ENCODE assay signal across 8 cellular contexts in the genomic region with DNA sequence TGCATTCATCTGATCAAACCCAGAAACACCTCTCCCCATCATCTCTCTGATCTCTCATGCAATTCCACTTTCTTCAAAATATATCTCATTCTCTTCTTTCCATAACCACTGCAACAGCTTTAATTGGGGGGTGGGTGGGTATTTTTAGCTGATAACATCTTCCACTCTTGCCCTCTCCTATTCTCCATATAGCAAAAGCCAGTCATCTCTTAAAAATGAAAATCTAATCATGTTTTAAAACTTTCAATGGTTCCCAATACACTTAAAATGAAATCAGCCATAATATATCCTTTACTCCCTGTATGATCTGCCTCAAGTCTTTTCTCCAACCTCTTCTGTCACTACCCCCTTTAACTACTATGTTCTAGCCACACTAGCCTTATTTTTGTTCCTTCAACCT. TPM values are rescaled to one million over a fixed set of nuclear protein-coding genes. Genes with fewer than 3 reads are reported as not detected.
DNase-seq lines count a peak whose midpoint lies in the region; ATAC-seq and TF ChIP-seq lines count a peak whose summit lies in the region.
"Had no signal": no experiment of that assay in that cellular context is flagged by ENCODE, and none has a peak within 500 bp of the region (broad histone marks: within the 10 kb centered on the region; RNA-seq: fewer than 3 reads in every experiment).

No MANE protein-coding gene starts in this region.

- POLR2A ChIA-PET in activated CD4-positive, alpha-beta memory T cell treated with anti-CD3 and anti-CD28 coated beads, Interleukin-2, amount 10 ng/mL, durations not matched to agents 7 days and 5 days (lab: Charles Lee): interaction anchor here (0.7 to 5.6 kb wide), 7 partner anchors 9 to 292 kb away, joined by 4 to 77 read pairs (median 28); partner anchors contain the start of genes ABI1, ACBD5 and ANKRD26

- H3K4me1 ChIP-seq in iPS-15b (ENCODE audit: control insufficient read depth, insufficient read depth, low read length): peaks cover 13% of the 10 kb centered on the region

- H3K27ac Mint-ChIP-seq in activated CD4-positive, alpha-beta memory T cell treated with anti-CD3 and anti-CD28 coated beads, Interleukin-2, amount 10 ng/mL, durations not matched to agents 7 days and 5 days: peak overlapping the region; percentile 100
- peak overlapping the region; percentile 100 for H3K27ac Mint-ChIP-seq in stimulated activated effector memory CD8-positive, alpha-beta T cell treated with anti-CD3 and anti-CD28 coated beads, Interleukin-12 subunit alpha, Interleukin-12 subunit beta, amount 100 ng/mL, for 72 hours

- TF ChIP-seq CTCF in HL-60 (IDR thresholded peaks at IDR 0.05; ENCODE audit: insufficient read depth, low read length): no peak

- no peaks in the 10 kb centered on the region for H3K9me3 Mint-ChIP-seq in activated CD4-positive, alpha-beta memory T cell treated with anti-CD3 and anti-CD28 coated beads, Interleukin-2, amount 10 ng/mL, durations not matched to agents 7 days and 5 days
- no peaks in the 10 kb centered on the region for H3K9me3 Mint-ChIP-seq in stimulated activated effector memory CD8-positive, alpha-beta T cell treated with anti-CD3 and anti-CD28 coated beads, Interleukin-12 subunit alpha, Interleukin-12 subunit beta, amount 100 ng/mL, for 72 hours

- CTCF ChIA-PET in activated CD4-positive, alpha-beta memory T cell treated with anti-CD3 and anti-CD28 coated beads, Interleukin-2, amount 10 ng/mL, durations not matched to agents 7 days and 5 days (lab: Charles Lee): no interaction called here

- H3K36me3 ChIP-seq in iPS-15b (ENCODE audit: control insufficient read depth, insufficient read depth, low read length): peaks cover 2% of the 10 kb centered on the region

- no peaks in the 10 kb centered on the region for H3K9me3 ChIP-seq in iPS-15b (ENCODE audit: control insufficient read depth, insufficient read depth, low read length)

- peak overlapping the region; percentile 97 for H3K27ac ChIP-seq in HL-60 (replicated peaks)

- no peak for ATAC-seq in stimulated activated effector memory CD8-positive, alpha-beta T cell treated with anti-CD3 and anti-CD28 coated beads, Interleukin-12 subunit alpha, Interleukin-12 subunit beta, amount 100 ng/mL, for 72 hours
- ATAC-seq in GM21717 (IDR thresholded peaks at IDR 0.05; ENCODE audit: unreplicated experiment) (no peak), GM21526 (IDR thresholded peaks at IDR 0.05; ENCODE audit: low FRiP score, unreplicated experiment) (no peak)

- no peaks in the 10 kb centered on the region for H3K27me3 Mint-ChIP-seq in activated CD4-positive, alpha-beta memory T cell treated with anti-CD3 and anti-CD28 coated beads, Interleukin-2, amount 10 ng/mL, durations not matched to agents 7 days and 5 days

- DNase-seq in HL-60 (ENCODE audit: low read depth in 1 of 2, low spot score in 1 of 2): no peak
- DNase-seq in activated CD4-positive, alpha-beta memory T cell treated with anti-CD3 and anti-CD28 coated beads, Interleukin-2, amount 10 ng/mL, durations not matched to agents 7 days and 5 days: no peak
- no peak for DNase-seq in stimulated activated effector memory CD8-positive, alpha-beta T cell treated with anti-CD3 and anti-CD28 coated beads, Interleukin-12 subunit alpha, Interleukin-12 subunit beta, amount 100 ng/mL, for 72 hours (ENCODE audit: low spot score in 2 of 2)
- no peak for DNase-seq in effector CD4-positive, alpha-beta T cell
- DNase-seq: NCI-H1930 had no signal

- H3K36me3 Mint-ChIP-seq in activated CD4-positive, alpha-beta memory T cell treated with anti-CD3 and anti-CD28 coated beads, Interleukin-2, amount 10 ng/mL, durations not matched to agents 7 days and 5 days (ENCODE audit: low read depth): peaks cover 68% of the 10 kb centered on the region
- H3K36me3 Mint-ChIP-seq in stimulated activated effector memory CD8-positive, alpha-beta T cell treated with anti-CD3 and anti-CD28 coated beads, Interleukin-12 subunit alpha, Interleukin-12 subunit beta, amount 100 ng/mL, for 72 hours: peaks cover 98% of the 10 kb centered on the region

- H3K27me3 ChIP-seq in HL-60 (ENCODE audit: insufficient read depth, poor library complexity, severe bottlenecking): no peaks in the 10 kb centered on the region
- H3K27me3 ChIP-seq in iPS-15b (ENCODE audit: control insufficient read depth, insufficient read depth, low read length): no peaks in the 10 kb centered on the region

- no peak overlapping the region for H3K9ac ChIP-seq in iPS-15b (ENCODE audit: low read depth, low read length)

- peak overlapping the region; percentile 92 for H3K4me3 Mint-ChIP-seq in activated CD4-positive, alpha-beta memory T cell treated with anti-CD3 and anti-CD28 coated beads, Interleukin-2, amount 10 ng/mL, durations not matched to agents 7 days and 5 days
- peak overlapping the region; percentile 95 for H3K4me3 Mint-ChIP-seq in stimulated activated effector memory CD8-positive, alpha-beta T cell treated with anti-CD3 and anti-CD28 coated beads, Interleukin-12 subunit alpha, Interleukin-12 subunit beta, amount 100 ng/mL, for 72 hours

- peak overlapping the region; percentile 53 for H3K4me3 ChIP-seq in HL-60 (replicated peaks; ENCODE audit: insufficient read depth, low read length)
- peak overlapping the region; percentile 97 for H3K4me3 ChIP-seq in iPS-15b (ENCODE audit: low read depth, low read length)

- peaks cover 52% of the 10 kb centered on the region for H3K4me1 Mint-ChIP-seq in activated CD4-positive, alpha-beta memory T cell treated with anti-CD3 and anti-CD28 coated beads, Interleukin-2, amount 10 ng/mL, durations not matched to agents 7 days and 5 days
- H3K4me1 Mint-ChIP-seq in stimulated activated effector memory CD8-positive, alpha-beta T cell treated with anti-CD3 and anti-CD28 coated beads, Interleukin-12 subunit alpha, Interleukin-12 subunit beta, amount 100 ng/mL, for 72 hours: peaks cover 53% of the 10 kb centered on the region

RNA-seq across cellular contexts. Expression of gene YME1L1, which starts 1.5 kb away (rescaled TPM):
- total RNA-seq in activated CD4-positive, alpha-beta memory T cell treated with anti-CD3 and anti-CD28 coated beads, Interleukin-2, amount 10 ng/mL, durations not matched to agents 7 days and 5 days: 100 to 1,000 TPM; 122 to 131 TPM

RNA-seq across cellular contexts. Expression of gene MASTL, which starts 2.5 kb away (rescaled TPM):
- total RNA-seq in activated CD4-positive, alpha-beta memory T cell treated with anti-CD3 and anti-CD28 coated beads, Interleukin-2, amount 10 ng/mL, durations not matched to agents 7 days and 5 days: 10 to 100 TPM; 38.0 to 40.1 TPM

RNA-seq across cellular contexts. Expression of gene ANKRD26, which starts 52.4 kb away (rescaled TPM):
- 1 to 10 TPM; 5.2 to 6.1 TPM for total RNA-seq in activated CD4-positive, alpha-beta memory T cell treated with anti-CD3 and anti-CD28 coated beads, Interleukin-2, amount 10 ng/mL, durations not matched to agents 7 days and 5 days
